1 cellular context compared by ENCODE assay signal in the genomic region with DNA sequence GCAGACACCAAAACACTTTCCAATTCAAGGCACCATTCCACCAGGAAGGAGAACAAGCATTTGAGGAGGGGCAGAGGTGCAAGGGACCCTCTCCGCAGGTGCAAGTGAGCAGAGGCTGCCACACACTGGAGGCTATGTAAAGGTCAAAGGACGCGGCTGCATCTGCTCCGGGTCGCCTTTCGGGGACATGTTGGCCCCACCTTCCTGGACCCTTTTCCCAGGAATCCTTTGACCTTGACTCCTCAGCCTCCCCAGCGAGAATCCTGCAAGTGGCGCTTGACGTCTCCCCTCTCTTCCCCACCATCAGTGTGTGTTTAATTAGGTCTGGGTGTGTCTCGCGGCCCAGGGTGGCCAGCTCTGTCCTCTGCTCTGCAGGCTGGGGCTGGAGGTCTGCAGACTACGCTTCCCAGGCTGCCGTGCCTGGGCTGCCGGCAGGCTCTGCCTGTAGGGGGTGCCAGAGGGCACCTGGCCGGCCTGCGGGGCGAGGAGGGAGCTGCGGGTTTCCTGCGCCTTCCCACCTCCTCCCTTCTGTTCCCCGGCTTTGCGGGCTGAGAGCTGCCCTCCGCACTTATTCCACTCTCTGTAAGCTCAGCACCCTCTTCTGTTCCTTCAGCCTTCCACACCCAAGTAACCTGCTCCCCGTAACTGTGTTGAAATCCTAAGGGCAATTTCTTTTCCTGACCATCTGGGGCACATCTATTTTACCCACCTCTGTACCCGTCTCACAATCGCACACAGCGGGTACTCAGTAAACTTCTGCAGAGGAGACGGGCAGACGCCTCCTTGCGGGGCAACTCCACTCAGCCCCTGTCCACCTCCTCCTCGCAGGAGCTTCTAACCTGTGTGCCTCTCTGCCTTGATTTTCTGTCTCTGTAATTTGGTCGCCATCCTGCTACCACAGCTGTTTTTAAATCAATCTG.
TF ChIP-seq lines count a peak whose summit lies in the region.

No MANE protein-coding gene starts in this region.

TF ChIP-seq in HEK293, 187 proteins besides CTCF, POLR2A, EP300 and RAD21 (continued from another document):
- no peak for TF ChIP-seq ZNF221 (tag by site-specific recombination; IDR thresholded peaks at IDR 0.05; ENCODE audit: borderline replicate concordance)
- no peak for TF ChIP-seq PBX3 (CRISPR knock-in tag; IDR thresholded peaks at IDR 0.05)
- 0 out of 2 replicates have a peak, but pooled peaks have one; percentile 32 for TF ChIP-seq ZNF660 (tag by site-specific recombination; IDR thresholded peaks at IDR 0.05)
- no peak for TF ChIP-seq ZNF214 (tag by site-specific recombination; IDR thresholded peaks at IDR 0.05; ENCODE audit: borderline replicate concordance)
- 0 out of 2 replicates have a peak, but pooled peaks have one; percentile 47 for TF ChIP-seq ZNF600 (tag by site-specific recombination; IDR thresholded peaks at IDR 0.05)
- TF ChIP-seq ZNF24 (tag by site-specific recombination; IDR thresholded peaks at IDR 0.05), result no peak
- TF ChIP-seq ZNF580 (tag by site-specific recombination; IDR thresholded peaks at IDR 0.05), result no peak
- TF ChIP-seq ZFP3 (tag by site-specific recombination; IDR thresholded peaks at IDR 0.05; ENCODE audit: low read depth), result no peak
- TF ChIP-seq ZSCAN16 (tag by site-specific recombination; IDR thresholded peaks at IDR 0.05), result no peak
- TF ChIP-seq ZBTB8A (tag by site-specific recombination; IDR thresholded peaks at IDR 0.05), result peak; percentile 65
- no peak for TF ChIP-seq MZF1 (tag by site-specific recombination; IDR thresholded peaks at IDR 0.05; ENCODE audit: borderline replicate concordance)
- TF ChIP-seq ZNF121 (tag by site-specific recombination; IDR thresholded peaks at IDR 0.05), result no peak
- TF ChIP-seq ZBTB17 (tag by site-specific recombination; IDR thresholded peaks at IDR 0.05), result peak; percentile 89
- TF ChIP-seq SETDB1 (IDR thresholded peaks at IDR 0.05; ENCODE audit: insufficient read length, low read length), result no peak
- TF ChIP-seq ZNF664 (tag by site-specific recombination; IDR thresholded peaks at IDR 0.05), result no peak
- TF ChIP-seq ZNF335 (tag by site-specific recombination; conservative IDR thresholded peaks at IDR 0.05), result 0 out of 2 replicates have a peak, but pooled peaks have one; percentile 31
- TF ChIP-seq, protein P1, sequence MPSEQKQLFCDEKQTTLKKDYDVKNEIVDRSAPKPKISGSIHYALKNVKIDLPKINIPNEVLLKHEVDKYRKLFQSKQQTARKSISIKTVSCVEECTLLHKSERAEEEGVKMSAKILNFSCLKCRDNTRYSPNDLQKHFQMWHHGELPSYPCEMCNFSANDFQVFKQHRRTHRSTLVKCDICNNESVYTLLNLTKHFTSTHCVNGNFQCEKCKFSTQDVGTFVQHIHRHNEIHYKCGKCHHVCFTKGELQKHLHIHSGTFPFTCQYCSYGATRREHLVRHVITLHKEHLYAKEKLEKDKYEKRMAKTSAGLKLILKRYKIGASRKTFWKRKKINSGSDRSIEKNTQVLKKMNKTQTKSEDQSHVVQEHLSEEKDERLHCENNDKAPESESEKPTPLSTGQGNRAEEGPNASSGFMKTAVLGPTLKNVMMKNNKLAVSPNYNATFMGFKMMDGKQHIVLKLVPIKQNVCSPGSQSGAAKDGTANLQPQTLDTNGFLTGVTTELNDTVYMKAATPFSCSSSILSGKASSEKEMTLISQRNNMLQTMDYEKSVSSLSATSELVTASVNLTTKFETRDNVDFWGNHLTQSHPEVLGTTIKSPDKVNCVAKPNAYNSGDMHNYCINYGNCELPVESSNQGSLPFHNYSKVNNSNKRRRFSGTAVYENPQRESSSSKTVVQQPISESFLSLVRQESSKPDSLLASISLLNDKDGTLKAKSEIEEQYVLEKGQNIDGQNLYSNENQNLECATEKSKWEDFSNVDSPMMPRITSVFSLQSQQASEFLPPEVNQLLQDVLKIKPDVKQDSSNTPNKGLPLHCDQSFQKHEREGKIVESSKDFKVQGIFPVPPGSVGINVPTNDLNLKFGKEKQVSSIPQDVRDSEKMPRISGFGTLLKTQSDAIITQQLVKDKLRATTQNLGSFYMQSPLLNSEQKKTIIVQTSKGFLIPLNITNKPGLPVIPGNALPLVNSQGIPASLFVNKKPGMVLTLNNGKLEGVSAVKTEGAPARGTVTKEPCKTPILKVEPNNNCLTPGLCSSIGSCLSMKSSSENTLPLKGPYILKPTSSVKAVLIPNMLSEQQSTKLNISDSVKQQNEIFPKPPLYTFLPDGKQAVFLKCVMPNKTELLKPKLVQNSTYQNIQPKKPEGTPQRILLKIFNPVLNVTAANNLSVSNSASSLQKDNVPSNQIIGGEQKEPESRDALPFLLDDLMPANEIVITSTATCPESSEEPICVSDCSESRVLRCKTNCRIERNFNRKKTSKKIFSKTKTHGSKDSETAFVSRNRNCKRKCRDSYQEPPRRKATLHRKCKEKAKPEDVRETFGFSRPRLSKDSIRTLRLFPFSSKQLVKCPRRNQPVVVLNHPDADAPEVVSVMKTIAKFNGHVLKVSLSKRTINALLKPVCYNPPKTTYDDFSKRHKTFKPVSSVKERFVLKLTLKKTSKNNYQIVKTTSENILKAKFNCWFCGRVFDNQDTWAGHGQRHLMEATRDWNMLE (tag by site-specific recombination; conservative IDR thresholded peaks at IDR 0.05; ENCODE audit: low read depth), result no peak
- TF ChIP-seq ZNF621 (tag by site-specific recombination; IDR thresholded peaks at IDR 0.05), result no peak
